8 cellular contexts compared by ENCODE assay signal in the genomic region with DNA sequence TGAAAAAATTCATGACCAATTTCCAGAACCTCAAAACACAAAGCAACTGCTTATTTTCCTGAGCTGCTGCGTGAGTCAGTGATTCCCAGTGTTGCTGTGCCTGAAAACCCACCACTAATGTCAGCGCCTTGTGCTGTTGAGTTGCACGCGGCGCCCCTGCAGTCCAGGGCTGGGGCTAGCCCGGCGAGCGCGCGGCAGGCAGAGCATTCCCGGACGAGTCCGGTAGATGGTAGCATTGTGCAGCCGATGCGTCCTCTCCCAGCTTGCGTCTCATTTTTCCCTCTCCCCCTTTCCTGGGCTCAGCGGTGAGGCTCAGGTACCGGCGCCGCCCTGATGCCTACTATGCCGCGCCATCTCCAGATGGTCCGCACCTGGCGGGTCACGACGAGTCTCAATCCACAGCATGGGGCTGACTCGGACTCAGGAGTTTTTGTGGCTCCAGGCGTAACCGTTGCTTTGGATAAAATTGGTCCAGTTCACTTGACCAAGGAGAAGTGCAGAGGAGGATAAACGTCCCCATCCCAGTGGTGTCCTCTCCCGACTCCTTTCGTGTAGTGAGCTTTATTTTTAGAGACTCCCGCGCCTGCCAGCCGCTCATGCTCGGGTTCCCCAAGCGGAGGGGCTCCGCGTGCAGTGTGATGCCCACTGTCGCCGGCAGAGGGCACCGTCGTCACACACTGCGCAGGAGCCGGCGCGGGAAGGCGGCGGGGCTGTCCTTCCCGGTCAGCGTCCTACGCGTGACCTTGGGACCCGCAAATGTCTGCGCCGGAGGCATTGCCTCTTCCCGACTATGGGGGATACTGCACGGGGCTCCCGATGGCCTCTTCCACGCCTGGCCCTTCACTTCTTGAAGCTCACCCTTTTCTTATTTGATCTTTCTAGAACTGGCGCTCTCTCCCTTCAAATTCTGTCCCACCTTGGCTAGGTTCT. TPM values are rescaled to one million over a fixed set of nuclear protein-coding genes. Genes with fewer than 3 reads are reported as not detected.
DNase-seq lines count a peak whose midpoint lies in the region; ATAC-seq and TF ChIP-seq lines count a peak whose summit lies in the region.

No MANE protein-coding gene starts in this region.

- peak; percentile 99 for ATAC-seq in GM19324 (IDR thresholded peaks at IDR 0.05; ENCODE audit: low FRiP score, unreplicated experiment)
- ATAC-seq in HG03457 (IDR thresholded peaks at IDR 0.05; ENCODE audit: unreplicated experiment): peak; percentile 97

- 2% methylated on average over 61 of the region's 61 CpGs for WGBS in liver

- H3K4me1 ChIP-seq in BLaER1 (no peaks in the 10 kb centered on the region; the same call in 1 of the 2 replicates), liver (ENCODE audit: control insufficient read depth in 4 of 4, insufficient read depth in 4 of 4, low read length in 3 of 4) (peaks cover 0 to 11% (median 6%) of the 10 kb centered on the region in 4 donors)

- H3K9me3 ChIP-seq in BLaER1 (no peaks in the 10 kb centered on the region), liver (ENCODE audit: control insufficient read depth in 4 of 4, low read length in 3 of 4) (no peaks in the 10 kb centered on the region)

- TF ChIP-seq CTCF in liver (IDR thresholded peaks at IDR 0.05; ENCODE audit: low read depth, low read length, missing input control): peak; percentile 92

- H4K20me1 ChIP-seq in BLaER1: no peaks in the 10 kb centered on the region

- H3K4me3 ChIP-seq in BLaER1 (peak overlapping the region; percentile 74), liver (ENCODE audit: low read depth in 1 of 3, low read length in 3 of 3) (peak overlapping the region; percentile 58 to 82 (median 60))

- H3K9ac ChIP-seq in BLaER1 (peak overlapping the region; percentile 81), liver (ENCODE audit: low read depth in 1 of 2, low read length in 2 of 2) (no peak overlapping the region)

- H3K27me3 ChIP-seq in BLaER1 (no peaks in the 10 kb centered on the region), liver (ENCODE audit: control insufficient read depth in 4 of 4, insufficient read depth in 4 of 4, low read length in 3 of 4) (no peaks in the 10 kb centered on the region)

- TF ChIP-seq RAD21 in liver (IDR thresholded peaks at IDR 0.05): peak; percentile 74 to 81

- H3K36me3 ChIP-seq in BLaER1: no peaks in the 10 kb centered on the region
- no peaks in the 10 kb centered on the region for H3K36me3 ChIP-seq in liver (ENCODE audit: control insufficient read depth in 4 of 4, insufficient read depth in 3 of 4, low read depth in 1 of 4, low read length in 3 of 4)

- peak overlapping the region; percentile 84 for H3K4me2 ChIP-seq in BLaER1

- H3K27ac ChIP-seq in BLaER1 (peak overlapping the region; percentile 69), liver (ENCODE audit: low read depth in 1 of 2, low read length in 2 of 2) (no peak overlapping the region)

- DNase-seq in NCI-H524 treated with DMSO at 0.1 percent for 48 hours (lab: John Stamatoyannopoulos, UW): peak; percentile 64
- DNase-seq in activated CD4-positive, alpha-beta T cell treated with anti-CD3 and anti-CD28 coated beads, Interleukin-2, amount 50 U/mL, for 24 hours (ENCODE audit: low read depth in 1 of 2, low spot score in 1 of 2): peak; percentile 47 to 60
- peak; percentile 52 to 88 for DNase-seq in dermis microvascular lymphatic vessel endothelial cell (ENCODE audit: low read depth in 2 of 2)
- DNase-seq in stimulated activated CD4-positive, alpha-beta T cell treated with anti-CD3 and anti-CD28 coated beads, Interleukin-2, amount 100 ng/mL, for 48 hours: peak; percentile 68 to 80

TF ChIP-seq in liver, 16 proteins besides CTCF, POLR2A, EP300 and RAD21:
- TF ChIP-seq RXRA (IDR thresholded peaks at IDR 0.05) (no peak), EGR1 (IDR thresholded peaks at IDR 0.05; ENCODE audit: low read depth in 2 of 2) (no peak), SP1 (IDR thresholded peaks at IDR 0.05) (no peak), HNF4G (IDR thresholded peaks at IDR 0.05) (no peak), GABPA (IDR thresholded peaks at IDR 0.05 in 1 of 2, conservative IDR thresholded peaks at IDR 0.05 in 1 of 2) (no peak), FOXA2 (IDR thresholded peaks at IDR 0.05) (no peak), TAF1 (conservative IDR thresholded peaks at IDR 0.05) (no peak), FOXA1 (IDR thresholded peaks at IDR 0.05) (no peak)
- TF ChIP-seq, protein P1, sequence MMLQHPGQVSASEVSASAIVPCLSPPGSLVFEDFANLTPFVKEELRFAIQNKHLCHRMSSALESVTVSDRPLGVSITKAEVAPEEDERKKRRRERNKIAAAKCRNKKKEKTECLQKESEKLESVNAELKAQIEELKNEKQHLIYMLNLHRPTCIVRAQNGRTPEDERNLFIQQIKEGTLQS (IDR thresholded peaks at IDR 0.05): no peak
- TF ChIP-seq, protein P2, sequence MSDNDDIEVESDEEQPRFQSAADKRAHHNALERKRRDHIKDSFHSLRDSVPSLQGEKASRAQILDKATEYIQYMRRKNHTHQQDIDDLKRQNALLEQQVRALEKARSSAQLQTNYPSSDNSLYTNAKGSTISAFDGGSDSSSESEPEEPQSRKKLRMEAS (IDR thresholded peaks at IDR 0.05): no peak
- TF ChIP-seq, protein P3, sequence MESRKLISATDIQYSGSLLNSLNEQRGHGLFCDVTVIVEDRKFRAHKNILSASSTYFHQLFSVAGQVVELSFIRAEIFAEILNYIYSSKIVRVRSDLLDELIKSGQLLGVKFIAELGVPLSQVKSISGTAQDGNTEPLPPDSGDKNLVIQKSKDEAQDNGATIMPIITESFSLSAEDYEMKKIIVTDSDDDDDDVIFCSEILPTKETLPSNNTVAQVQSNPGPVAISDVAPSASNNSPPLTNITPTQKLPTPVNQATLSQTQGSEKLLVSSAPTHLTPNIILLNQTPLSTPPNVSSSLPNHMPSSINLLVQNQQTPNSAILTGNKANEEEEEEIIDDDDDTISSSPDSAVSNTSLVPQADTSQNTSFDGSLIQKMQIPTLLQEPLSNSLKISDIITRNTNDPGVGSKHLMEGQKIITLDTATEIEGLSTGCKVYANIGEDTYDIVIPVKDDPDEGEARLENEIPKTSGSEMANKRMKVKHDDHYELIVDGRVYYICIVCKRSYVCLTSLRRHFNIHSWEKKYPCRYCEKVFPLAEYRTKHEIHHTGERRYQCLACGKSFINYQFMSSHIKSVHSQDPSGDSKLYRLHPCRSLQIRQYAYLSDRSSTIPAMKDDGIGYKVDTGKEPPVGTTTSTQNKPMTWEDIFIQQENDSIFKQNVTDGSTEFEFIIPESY (IDR thresholded peaks at IDR 0.05): no peak
- TF ChIP-seq, protein P4, sequence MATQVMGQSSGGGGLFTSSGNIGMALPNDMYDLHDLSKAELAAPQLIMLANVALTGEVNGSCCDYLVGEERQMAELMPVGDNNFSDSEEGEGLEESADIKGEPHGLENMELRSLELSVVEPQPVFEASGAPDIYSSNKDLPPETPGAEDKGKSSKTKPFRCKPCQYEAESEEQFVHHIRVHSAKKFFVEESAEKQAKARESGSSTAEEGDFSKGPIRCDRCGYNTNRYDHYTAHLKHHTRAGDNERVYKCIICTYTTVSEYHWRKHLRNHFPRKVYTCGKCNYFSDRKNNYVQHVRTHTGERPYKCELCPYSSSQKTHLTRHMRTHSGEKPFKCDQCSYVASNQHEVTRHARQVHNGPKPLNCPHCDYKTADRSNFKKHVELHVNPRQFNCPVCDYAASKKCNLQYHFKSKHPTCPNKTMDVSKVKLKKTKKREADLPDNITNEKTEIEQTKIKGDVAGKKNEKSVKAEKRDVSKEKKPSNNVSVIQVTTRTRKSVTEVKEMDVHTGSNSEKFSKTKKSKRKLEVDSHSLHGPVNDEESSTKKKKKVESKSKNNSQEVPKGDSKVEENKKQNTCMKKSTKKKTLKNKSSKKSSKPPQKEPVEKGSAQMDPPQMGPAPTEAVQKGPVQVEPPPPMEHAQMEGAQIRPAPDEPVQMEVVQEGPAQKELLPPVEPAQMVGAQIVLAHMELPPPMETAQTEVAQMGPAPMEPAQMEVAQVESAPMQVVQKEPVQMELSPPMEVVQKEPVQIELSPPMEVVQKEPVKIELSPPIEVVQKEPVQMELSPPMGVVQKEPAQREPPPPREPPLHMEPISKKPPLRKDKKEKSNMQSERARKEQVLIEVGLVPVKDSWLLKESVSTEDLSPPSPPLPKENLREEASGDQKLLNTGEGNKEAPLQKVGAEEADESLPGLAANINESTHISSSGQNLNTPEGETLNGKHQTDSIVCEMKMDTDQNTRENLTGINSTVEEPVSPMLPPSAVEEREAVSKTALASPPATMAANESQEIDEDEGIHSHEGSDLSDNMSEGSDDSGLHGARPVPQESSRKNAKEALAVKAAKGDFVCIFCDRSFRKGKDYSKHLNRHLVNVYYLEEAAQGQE (IDR thresholded peaks at IDR 0.05): no peak
TF ChIP-seq in liver: peak in this region for 0.

RNA-seq across cellular contexts. Expression of a gene that starts 53.6 kb away (rescaled TPM):
- total RNA-seq in dermis microvascular lymphatic vessel endothelial cell (598 and 1,706 TPM in 2 replicates), liver (100 to 1,000 TPM in 1 of 2 donors, 10 to 100 TPM in 1; 60.5 to 195 TPM)
- 100 to 1,000 TPM; 215 to 216 TPM for polyA plus RNA-seq in liver
